ENCODE assay signal across 8 cellular contexts in the genomic region with DNA sequence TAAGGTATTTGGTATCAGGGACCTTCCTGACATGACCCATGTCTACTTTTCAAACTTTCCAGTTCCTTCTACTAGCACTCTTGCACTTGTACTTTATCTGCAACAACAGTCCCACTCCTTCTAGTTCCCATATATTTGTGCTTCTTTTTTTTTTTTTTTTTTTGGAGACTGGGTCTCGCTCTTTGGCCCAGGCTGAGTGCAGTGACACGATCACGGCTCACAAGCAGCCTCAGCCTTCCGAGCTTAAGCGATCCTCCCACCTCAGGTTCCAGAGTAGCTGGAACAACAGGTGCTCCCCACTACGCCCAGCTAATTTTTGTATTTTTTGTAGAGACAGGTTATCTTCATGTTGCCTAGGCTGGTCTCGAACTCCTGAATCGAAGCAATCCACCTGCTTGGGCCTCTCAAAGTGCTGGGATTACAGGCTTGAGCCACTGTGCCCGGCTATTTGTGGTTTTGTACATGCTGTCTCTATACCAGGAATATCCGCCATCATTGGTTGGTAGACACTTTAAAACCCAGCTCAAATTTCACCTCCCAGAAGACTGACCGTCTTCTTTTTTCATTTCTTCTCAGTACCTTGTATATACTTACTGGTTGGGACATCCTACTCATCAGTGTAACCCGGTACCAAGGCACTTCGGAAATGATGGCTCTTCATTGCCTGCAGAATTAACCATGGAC. TPM values are rescaled to one million over a fixed set of nuclear protein-coding genes. Genes with fewer than 3 reads are reported as not detected.
DNase-seq lines count a peak whose midpoint lies in the region; ATAC-seq and TF ChIP-seq lines count a peak whose summit lies in the region.

No MANE protein-coding gene starts in this region.

- H3K27ac Mint-ChIP-seq in CD4-positive, alpha-beta memory T cell: peak overlapping the region; percentile 98 to 100 (median 99)

- POLR2A ChIA-PET in CD4-positive, alpha-beta memory T cell (lab: Charles Lee; ENCODE audit: partially characterized antibody): interaction anchor here (2.7 kb wide), 1 partner anchor 96 kb away, joined by 10 read pairs; a partner anchor contains a TSS

- H2AFZ ChIP-seq in OCI-LY1 (ENCODE audit: low read length): no peak overlapping the region

- peak overlapping the region; percentile 71 for H3K27ac ChIP-seq in CD4-positive, alpha-beta memory T cell (ENCODE audit: low read depth, low read length)
- H3K27ac ChIP-seq in OCI-LY1 (ENCODE audit: low read depth, low read length, poor library complexity, severe bottlenecking): peak overlapping the region; percentile 92
- peak overlapping the region; percentile 77 for H3K27ac ChIP-seq in neutrophil

- TF ChIP-seq CTCF in OCI-LY1 (IDR thresholded peaks at IDR 0.05; ENCODE audit: low read length): no peak
- no peak for TF ChIP-seq CTCF in neutrophil (IDR thresholded peaks at IDR 0.05)

- H3K9me3 ChIP-seq in CD4-positive, alpha-beta memory T cell (ENCODE audit: control insufficient read depth in 1 of 2, low read length in 2 of 2): no peaks in the 10 kb centered on the region
- no peaks in the 10 kb centered on the region for H3K9me3 ChIP-seq in OCI-LY1 (ENCODE audit: low read length)
- H3K9me3 ChIP-seq in endocrine pancreas (ENCODE audit: control insufficient read depth, low read length): no peaks in the 10 kb centered on the region
- H3K9me3 ChIP-seq in neutrophil: no peaks in the 10 kb centered on the region

- peak overlapping the region; percentile 90 for H3K4me2 ChIP-seq in OCI-LY1 (ENCODE audit: low read length)

- no peaks in the 10 kb centered on the region for H3K27me3 ChIP-seq in CD4-positive, alpha-beta memory T cell (ENCODE audit: insufficient read depth, low read length)
- H3K27me3 ChIP-seq in OCI-LY1 (ENCODE audit: insufficient read depth, low read length) (no peaks in the 10 kb centered on the region), endocrine pancreas (ENCODE audit: control insufficient read depth, insufficient read depth, low read length) (no peaks in the 10 kb centered on the region), neutrophil (peaks cover 11% of the 10 kb centered on the region)

- CTCF ChIA-PET in CD4-positive, alpha-beta memory T cell (lab: Charles Lee; ENCODE audit: partially characterized antibody): interaction anchor here (0.6 to 0.7 kb wide), 2 partner anchors 49 to 1468 kb away, joined by 4 to 6 read pairs; a partner anchor contains a TSS

- DNase-seq in CD4-positive, alpha-beta memory T cell: no peak
- no peak for DNase-seq in nucleus accumbens (lab: John Stamatoyannopoulos, UW)
- no peak for DNase-seq in mesenteric fat pad (ENCODE audit: low spot score)
- no peak for DNase-seq in stimulated activated CD4-positive, alpha-beta T cell treated with anti-CD3 and anti-CD28 coated beads, Interleukin-2, amount 100 ng/mL, for 24 hours

- H3K36me3 Mint-ChIP-seq in CD4-positive, alpha-beta memory T cell: peaks cover 11% of the 10 kb centered on the region in 2 donors

- peaks cover 4% of the 10 kb centered on the region in 2 donors for H3K27me3 Mint-ChIP-seq in CD4-positive, alpha-beta memory T cell

- peaks cover 0 to 3% (median 0%) of the 10 kb centered on the region in 8 donors for H3K9me3 Mint-ChIP-seq in CD4-positive, alpha-beta memory T cell

- H3K4me3 Mint-ChIP-seq in CD4-positive, alpha-beta memory T cell: peak overlapping the region; percentile 98 to 100 (median 99)

- no peak for ATAC-seq in HG02759 (IDR thresholded peaks at IDR 0.05; ENCODE audit: unreplicated experiment)

- no peaks in the 10 kb centered on the region for H3K79me2 ChIP-seq in OCI-LY1 (ENCODE audit: insufficient read depth, low read length)

- peak overlapping the region; percentile 69 to 94 for H3K4me3 ChIP-seq in CD4-positive, alpha-beta memory T cell (ENCODE audit: low read length in 2 of 2)
- H3K4me3 ChIP-seq in OCI-LY1 (ENCODE audit: low read depth, low read length, poor library complexity, severe bottlenecking) (peak overlapping the region; percentile 78), endocrine pancreas (ENCODE audit: control insufficient read depth, insufficient read depth, low read length) (peak overlapping the region; percentile 80), neutrophil (ENCODE audit: low read depth in 1 of 2, low read length in 1 of 2) (peak overlapping the region; percentile 68 to 80)

- peaks cover 23% of the 10 kb centered on the region for H3K4me1 ChIP-seq in CD4-positive, alpha-beta memory T cell (ENCODE audit: insufficient read depth, low read length)
- peaks cover 28% of the 10 kb centered on the region for H3K4me1 ChIP-seq in OCI-LY1 (ENCODE audit: insufficient read depth, low read length, severe bottlenecking)
- H3K4me1 ChIP-seq in endocrine pancreas (ENCODE audit: control insufficient read depth, insufficient read depth, low read length): no peaks in the 10 kb centered on the region
- peaks cover 9 to 10% of the 10 kb centered on the region in 2 experiments for H3K4me1 ChIP-seq in neutrophil (ENCODE audit: control insufficient read depth in 1 of 2, insufficient read depth in 1 of 2, low read depth in 1 of 2, low read length in 1 of 2)

- no peaks in the 10 kb centered on the region for H3K9me2 ChIP-seq in OCI-LY1 (ENCODE audit: low read depth, low read length)

- no peaks in the 10 kb centered on the region for H3K36me3 ChIP-seq in CD4-positive, alpha-beta memory T cell (ENCODE audit: insufficient read depth, low read length)
- H3K36me3 ChIP-seq in OCI-LY1 (ENCODE audit: insufficient read depth, low read length) (0 out of 2 replicates have a peak, but pooled peaks cover 4% of the 10 kb centered on the region), endocrine pancreas (ENCODE audit: control insufficient read depth, insufficient read depth, low read length) (no peaks in the 10 kb centered on the region), neutrophil (no peaks in the 10 kb centered on the region)

- no peaks in the 10 kb centered on the region for H3F3A ChIP-seq in OCI-LY1 (ENCODE audit: insufficient read depth, low read length)

- no peaks in the 10 kb centered on the region for H4K20me1 ChIP-seq in OCI-LY1 (ENCODE audit: insufficient read depth, low read length)

- peaks cover 19 to 49% (median 29%) of the 10 kb centered on the region in 4 donors for H3K4me1 Mint-ChIP-seq in CD4-positive, alpha-beta memory T cell

- intact Hi-C loops in CD4-positive, alpha-beta memory T cell (cut with micrococcal nuclease): no loop called here

- H3K9ac ChIP-seq in OCI-LY1 (ENCODE audit: low read length) (peak overlapping the region; percentile 91), endocrine pancreas (ENCODE audit: control insufficient read depth, insufficient read depth, low read length) (peak overlapping the region; percentile 58)

RNA-seq across cellular contexts. Expression of a gene that starts 1.1 kb away (rescaled TPM):
- 10 to 100 TPM; 24.6 to 25.9 TPM for total RNA-seq in CD4-positive, alpha-beta memory T cell
- 10 to 100 TPM; 10.0 to 13.3 TPM for polyA plus RNA-seq in CD4-positive, alpha-beta memory T cell
- total RNA-seq in mesenteric fat pad: 9.5 TPM

RNA-seq across cellular contexts. Expression of a gene that starts 48.6 kb away (rescaled TPM):
- 10 to 100 TPM; 42.9 to 45.8 TPM for total RNA-seq in CD4-positive, alpha-beta memory T cell
- 1 to 10 TPM; 7.5 to 8.2 TPM for polyA plus RNA-seq in CD4-positive, alpha-beta memory T cell
- total RNA-seq in mesenteric fat pad: 18.0 TPM
